ENCODE assay signal across 22 cellular contexts in genomic region chr20:61233590-61233989, GRCh38. TPM values are rescaled to one million over a fixed set of nuclear protein-coding genes. Genes with fewer than 3 reads are reported as not detected.
"Had no signal": no experiment of that assay in that cellular context is flagged by ENCODE, and none has a peak within 500 bp of the region (broad histone marks: within the 10 kb centered on the region; RNA-seq: fewer than 3 reads in every experiment).

No MANE protein-coding gene starts in this region.

- FAIRE-seq: colon, frontal cortex, keratinocyte had no signal

- DNase-seq: dorsolateral prefrontal cortex; effector CD4-positive, alpha-beta T cell; head of caudate nucleus; left ventricle myocardium superior; lower lobe of right lung; mucosa of descending colon; naive B cell; psoas muscle; right cardiac atrium; stimulated activated CD4-positive, alpha-beta T cell treated with anti-CD3 and anti-CD28 coated beads, Interleukin-15, amount 100 ng/mL, for 24 hours; stimulated activated CD4-positive, alpha-beta T cell treated with anti-CD3 and anti-CD28 coated beads, Interleukin-2, amount 100 ng/mL, for 48 hours; stimulated activated naive B cell treated with anti-CD40 and anti-IgM and Interleukin-4, amounts not matched to agents 10 μg/mL and 1 μg/mL and 100 μg/mL, for 72 hours; upper lobe of right lung had no signal

- H3K9me3 ChIP-seq: lower lobe of right lung, mucosa of descending colon, thoracic aorta, upper lobe of right lung had no signal

- H3K36me3 ChIP-seq: lower lobe of right lung, thoracic aorta, tibial nerve, upper lobe of right lung had no signal

- H3K4me3 ChIP-seq: dorsolateral prefrontal cortex, lower lobe of right lung, mucosa of descending colon, psoas muscle, skin epidermis, thoracic aorta, tibial nerve, upper lobe of right lung had no signal

- H3K27ac Mint-ChIP-seq: naive B cell; natural killer cell treated with Interleukin-12 subunit alpha and Interleukin-12 subunit beta and Interleukin-15 and Interleukin-18, amount 100 ng/mL, for 72 hours; stimulated activated naive B cell treated with anti-CD40 and anti-IgM and Interleukin-4, amounts not matched to agents 10 μg/mL and 1 μg/mL and 100 μg/mL, for 72 hours; stimulated activated naive CD8-positive, alpha-beta T cell treated with anti-CD3 and anti-CD28 coated beads, Interleukin-15, Interleukin-2, amounts not matched to agents 100 ng/mL and 50 ng/mL, for 24 hours had no signal

- ATAC-seq: lower lobe of right lung; mucosa of descending colon; psoas muscle; stimulated activated naive B cell treated with anti-CD40 and anti-IgM and Interleukin-4, amounts not matched to agents 10 μg/mL and 1 μg/mL and 100 μg/mL, for 72 hours; upper lobe of right lung had no signal

- H3K4me1 ChIP-seq: lower lobe of right lung, psoas muscle, upper lobe of right lung had no signal

- H3K27ac ChIP-seq: dorsolateral prefrontal cortex, lower lobe of right lung, psoas muscle, skin epidermis, thoracic aorta, tibial nerve, upper lobe of right lung had no signal

- H3K9me3 Mint-ChIP-seq: natural killer cell treated with Interleukin-12 subunit alpha and Interleukin-12 subunit beta and Interleukin-15 and Interleukin-18, amount 100 ng/mL, for 72 hours; stimulated activated naive CD8-positive, alpha-beta T cell treated with anti-CD3 and anti-CD28 coated beads, Interleukin-15, Interleukin-2, amounts not matched to agents 100 ng/mL and 50 ng/mL, for 24 hours had no signal

- H3K4me3 Mint-ChIP-seq: naive B cell; natural killer cell treated with Interleukin-12 subunit alpha and Interleukin-12 subunit beta and Interleukin-15 and Interleukin-18, amount 100 ng/mL, for 72 hours; neural crest cell; stimulated activated naive B cell treated with anti-CD40 and anti-IgM and Interleukin-4, amounts not matched to agents 10 μg/mL and 1 μg/mL and 100 μg/mL, for 72 hours; stimulated activated naive CD8-positive, alpha-beta T cell treated with anti-CD3 and anti-CD28 coated beads, Interleukin-15, Interleukin-2, amounts not matched to agents 100 ng/mL and 50 ng/mL, for 24 hours had no signal

- H3K36me3 Mint-ChIP-seq: naive B cell; natural killer cell treated with Interleukin-12 subunit alpha and Interleukin-12 subunit beta and Interleukin-15 and Interleukin-18, amount 100 ng/mL, for 72 hours; stimulated activated naive B cell treated with anti-CD40 and anti-IgM and Interleukin-4, amounts not matched to agents 10 μg/mL and 1 μg/mL and 100 μg/mL, for 72 hours had no signal

- H3K27me3 ChIP-seq: tibial nerve had no signal

RNA-seq across cellular contexts. Expression of gene CDH4, which starts 18.5 kb away (rescaled TPM):
- total RNA-seq: left ventricle myocardium superior; natural killer cell treated with Interleukin-12 subunit alpha and Interleukin-12 subunit beta and Interleukin-15 and Interleukin-18, amount 100 ng/mL, for 72 hours; thoracic aorta had no signal
